ENCODE assay signal across 8 cellular contexts in the genomic region with DNA sequence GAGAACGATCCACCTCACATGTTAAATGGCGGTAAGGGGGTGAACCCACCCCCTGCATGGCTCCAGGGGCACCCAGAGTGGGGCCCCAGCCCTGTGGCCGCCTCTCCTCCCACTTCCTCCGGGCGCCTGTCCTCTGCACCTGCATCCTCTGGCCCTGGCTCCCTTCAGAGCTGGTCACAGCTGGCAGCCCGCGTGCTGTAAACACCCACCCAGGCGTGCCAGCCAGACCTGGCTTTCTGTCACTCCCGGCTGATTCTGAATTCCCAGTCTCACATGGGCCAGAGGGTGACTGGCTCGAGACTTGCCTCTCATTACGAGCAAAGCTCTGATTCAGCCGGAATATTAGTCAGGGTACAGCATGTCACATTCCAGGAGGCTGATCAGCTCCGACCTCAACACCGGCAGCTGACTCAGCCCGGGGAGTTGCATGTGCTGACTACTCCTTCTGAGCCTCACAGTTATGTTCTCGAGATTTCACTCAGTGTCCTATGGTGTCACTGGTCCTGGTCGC.
DNase-seq lines count a peak whose midpoint lies in the region; ATAC-seq and TF ChIP-seq lines count a peak whose summit lies in the region.

No MANE protein-coding gene starts in this region.

- H3K4me3 Mint-ChIP-seq in naive B cell: peak overlapping the region; percentile 76 to 93 (median 88)

- H3K27ac ChIP-seq in HCT116 (ENCODE audit: low read depth, low read length) (peak overlapping the region; percentile 25), thyroid gland (peak overlapping the region; percentile 97 to 100 (median 98))

- H3K27ac Mint-ChIP-seq in naive B cell: peak overlapping the region; percentile 98 to 99 (median 99)

- H3K27me3 Mint-ChIP-seq in naive B cell: no peaks in the 10 kb centered on the region

- H3K36me3 ChIP-seq in HCT116 (ENCODE audit: control insufficient read depth in 1 of 2, insufficient read depth in 2 of 2, low read length in 2 of 2): no peaks in the 10 kb centered on the region
- H3K36me3 ChIP-seq in thyroid gland: no peaks in the 10 kb centered on the region

- RAD21 ChIA-PET in HCT116 (lab: Charles Lee; ENCODE audit: low non-redundant PET in 1 of 2, low total read pairs in 2 of 2, uncharacterized antibody in 2 of 2, unreplicated experiment in 2 of 2): interaction anchor here in 1 of 2 experiments (0.6 kb wide), 1 partner anchor 136 kb away, joined by 3 read pairs; no protein-coding TSS in a partner anchor

- peaks cover 0 to 34% of the 10 kb centered on the region in 2 experiments; a peak in 1 of 4 replicates for H3K9me3 ChIP-seq in HCT116 (ENCODE audit: control insufficient read depth in 1 of 2, insufficient read depth in 1 of 2, low read depth in 1 of 2, low read length in 2 of 2)
- no peaks in the 10 kb centered on the region for H3K9me3 ChIP-seq in thyroid gland

- H3K27me3 ChIP-seq in HCT116 (ENCODE audit: insufficient read depth, low read length) (no peaks in the 10 kb centered on the region), thyroid gland (no peaks in the 10 kb centered on the region)

- 24 to 29% methylated on average over 7 to 8 of the region's 17 CpGs for WGBS in thyroid gland, 2 donors

- H3K9me2 ChIP-seq in HCT116 (ENCODE audit: insufficient read depth): no peaks in the 10 kb centered on the region

- no peaks in the 10 kb centered on the region for H3K79me2 ChIP-seq in HCT116 (ENCODE audit: insufficient read depth, low read length)

- POLR2A ChIA-PET in HCT116 (lab: Charles Lee): interaction anchor here (0.7 to 4.2 kb wide), 3 partner anchors 9 to 151 kb away, joined by 3 to 29 read pairs (median 4); a partner anchor contains a TSS

- peaks cover 28 to 39% of the 10 kb centered on the region in 2 experiments for H3K4me1 ChIP-seq in HCT116 (ENCODE audit: control insufficient read depth in 1 of 2, insufficient read depth in 2 of 2, low read length in 2 of 2)
- H3K4me1 ChIP-seq in thyroid gland: peaks cover 60 to 85% of the 10 kb centered on the region in 2 donors

- H3K4me1 Mint-ChIP-seq in naive B cell: peaks cover 66 to 96% (median 83%) of the 10 kb centered on the region in 3 donors

- peak overlapping the region; percentile 68 for H3K4me2 ChIP-seq in HCT116 (ENCODE audit: low read length)

- H3K36me3 Mint-ChIP-seq in naive B cell: peaks cover 8 to 10% of the 10 kb centered on the region in 2 donors

- peaks cover 0 to 24% (median 8%) of the 10 kb centered on the region in 7 donors for H3K9me3 Mint-ChIP-seq in naive B cell

- TF ChIP-seq CTCF in AG10803 (conservative IDR thresholded peaks at IDR 0.05; ENCODE audit: low read length) (no peak), HCT116 (IDR thresholded peaks at IDR 0.05 in 2 of 3, conservative IDR thresholded peaks at IDR 0.05 in 1 of 3; ENCODE audit: borderline replicate concordance in 1 of 3, insufficient read depth in 1 of 3, low read depth in 2 of 3, low read length in 2 of 3) (no peak), epithelial cell of esophagus (IDR thresholded peaks at IDR 0.05; ENCODE audit: insufficient read depth, low read depth, low read length, missing control alignments) (no peak), thyroid gland (IDR thresholded peaks at IDR 0.05) (no peak)

- H3K4me3 ChIP-seq in AG10803 (ENCODE audit: low read length): no peak overlapping the region
- no peak overlapping the region for H3K4me3 ChIP-seq in HCT116 (replicated peaks in 1 of 2; ENCODE audit: low read depth in 1 of 2, low read length in 2 of 2)
- no peak overlapping the region for H3K4me3 ChIP-seq in epithelial cell of esophagus (ENCODE audit: low read length)
- no peak overlapping the region for H3K4me3 ChIP-seq in thyroid gland (replicated peaks in 1 of 3)

- TF ChIP-seq POLR2A in HCT116 (IDR thresholded peaks at IDR 0.05; ENCODE audit: borderline replicate concordance, extremely low read depth, insufficient read depth, insufficient read length): no peak
- TF ChIP-seq POLR2A in thyroid gland (IDR thresholded peaks at IDR 0.05): peak in 1 of 2 donors; percentile 88

- peak overlapping the region; percentile 49 for H3K9ac ChIP-seq in HCT116 (ENCODE audit: low read length)

- ATAC-seq in HCT116 (peak; percentile 88), naive B cell (ENCODE audit: low read depth in 2 of 2) (peak; percentile 76 to 77)

- DNase-seq in AG10803 (ENCODE audit: low read depth): peak; percentile 97
- DNase-seq in HCT116 (ENCODE audit: low read depth, low spot score): peak; percentile 92
- DNase-seq in T1000 (lab: John Stamatoyannopoulos, UW): peak; percentile 93
- DNase-seq in epithelial cell of esophagus (ENCODE audit: low read depth): peak; percentile 100
- peak; percentile 89 for DNase-seq in naive B cell
- peak; percentile 99 for DNase-seq in thyroid gland
- DNase-seq in activated gamma-delta T cell (lab: John Stamatoyannopoulos, UW): no peak
- no peak for DNase-seq in NCI-H526 (lab: John Stamatoyannopoulos, UW)

- no peak for TF ChIP-seq RAD21 in HCT116 (IDR thresholded peaks at IDR 0.05; ENCODE audit: low read depth)

- no peak overlapping the region for H2AFZ ChIP-seq in HCT116 (ENCODE audit: low read depth, low read length, poor library complexity, severe bottlenecking)

- BruUV-seq in HCT116 (replicated peaks; lab: Mats Ljungman, UMichigan): no TSS peak

- intact Hi-C loops in HCT116 (cut with micrococcal nuclease): no loop called here
- intact Hi-C loops in thyroid gland (cut with DNase I): no loop called here

- no peaks in the 10 kb centered on the region for H4K20me1 ChIP-seq in HCT116 (ENCODE audit: insufficient read depth)

- CTCF ChIA-PET in HCT116 (lab: Charles Lee): interaction anchor here (0.9 to 1.3 kb wide), 6 partner anchors 9 to 21 kb away, joined by 3 to 8 read pairs (median 5); no protein-coding TSS in a partner anchor

TF ChIP-seq in HCT116, 20 proteins besides CTCF, POLR2A, EP300 and RAD21 (continues in another document):
- no peak for TF ChIP-seq ZFX (IDR thresholded peaks at IDR 0.05)
- TF ChIP-seq, protein P1, sequence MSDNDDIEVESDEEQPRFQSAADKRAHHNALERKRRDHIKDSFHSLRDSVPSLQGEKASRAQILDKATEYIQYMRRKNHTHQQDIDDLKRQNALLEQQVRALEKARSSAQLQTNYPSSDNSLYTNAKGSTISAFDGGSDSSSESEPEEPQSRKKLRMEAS (IDR thresholded peaks at IDR 0.05): peak; percentile 97
- TF ChIP-seq TCF7L2 (IDR thresholded peaks at IDR 0.05; ENCODE audit: borderline replicate concordance, extremely low read depth, insufficient read depth, insufficient read length): no peak
- peak; percentile 88 for TF ChIP-seq FOSL1 (IDR thresholded peaks at IDR 0.05; ENCODE audit: low read depth)
- no peak for TF ChIP-seq ELF1 (IDR thresholded peaks at IDR 0.05; ENCODE audit: borderline replicate concordance, low read depth)
- TF ChIP-seq EGR1 (IDR thresholded peaks at IDR 0.05; ENCODE audit: low read depth): no peak
- TF ChIP-seq, protein P2, sequence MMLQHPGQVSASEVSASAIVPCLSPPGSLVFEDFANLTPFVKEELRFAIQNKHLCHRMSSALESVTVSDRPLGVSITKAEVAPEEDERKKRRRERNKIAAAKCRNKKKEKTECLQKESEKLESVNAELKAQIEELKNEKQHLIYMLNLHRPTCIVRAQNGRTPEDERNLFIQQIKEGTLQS (IDR thresholded peaks at IDR 0.05): no peak
- TF ChIP-seq ZNF274 (IDR thresholded peaks at IDR 0.05; ENCODE audit: low read depth, low read length): no peak
- TF ChIP-seq CEBPB (IDR thresholded peaks at IDR 0.05; ENCODE audit: low read depth): no peak
- TF ChIP-seq SIN3A (IDR thresholded peaks at IDR 0.05; ENCODE audit: low read depth): peak; percentile 98
- peak; percentile 93 for TF ChIP-seq CBX3 (IDR thresholded peaks at IDR 0.05; ENCODE audit: low read depth)
- TF ChIP-seq JUND (IDR thresholded peaks at IDR 0.05): no peak; the same call in none of the 2 replicates
- no peak for TF ChIP-seq EZH2phosphoT487 (IDR thresholded peaks at IDR 0.05; ENCODE audit: borderline replicate concordance)
- no peak for TF ChIP-seq SRF (IDR thresholded peaks at IDR 0.05; ENCODE audit: low read depth)
- TF ChIP-seq, protein P3, sequence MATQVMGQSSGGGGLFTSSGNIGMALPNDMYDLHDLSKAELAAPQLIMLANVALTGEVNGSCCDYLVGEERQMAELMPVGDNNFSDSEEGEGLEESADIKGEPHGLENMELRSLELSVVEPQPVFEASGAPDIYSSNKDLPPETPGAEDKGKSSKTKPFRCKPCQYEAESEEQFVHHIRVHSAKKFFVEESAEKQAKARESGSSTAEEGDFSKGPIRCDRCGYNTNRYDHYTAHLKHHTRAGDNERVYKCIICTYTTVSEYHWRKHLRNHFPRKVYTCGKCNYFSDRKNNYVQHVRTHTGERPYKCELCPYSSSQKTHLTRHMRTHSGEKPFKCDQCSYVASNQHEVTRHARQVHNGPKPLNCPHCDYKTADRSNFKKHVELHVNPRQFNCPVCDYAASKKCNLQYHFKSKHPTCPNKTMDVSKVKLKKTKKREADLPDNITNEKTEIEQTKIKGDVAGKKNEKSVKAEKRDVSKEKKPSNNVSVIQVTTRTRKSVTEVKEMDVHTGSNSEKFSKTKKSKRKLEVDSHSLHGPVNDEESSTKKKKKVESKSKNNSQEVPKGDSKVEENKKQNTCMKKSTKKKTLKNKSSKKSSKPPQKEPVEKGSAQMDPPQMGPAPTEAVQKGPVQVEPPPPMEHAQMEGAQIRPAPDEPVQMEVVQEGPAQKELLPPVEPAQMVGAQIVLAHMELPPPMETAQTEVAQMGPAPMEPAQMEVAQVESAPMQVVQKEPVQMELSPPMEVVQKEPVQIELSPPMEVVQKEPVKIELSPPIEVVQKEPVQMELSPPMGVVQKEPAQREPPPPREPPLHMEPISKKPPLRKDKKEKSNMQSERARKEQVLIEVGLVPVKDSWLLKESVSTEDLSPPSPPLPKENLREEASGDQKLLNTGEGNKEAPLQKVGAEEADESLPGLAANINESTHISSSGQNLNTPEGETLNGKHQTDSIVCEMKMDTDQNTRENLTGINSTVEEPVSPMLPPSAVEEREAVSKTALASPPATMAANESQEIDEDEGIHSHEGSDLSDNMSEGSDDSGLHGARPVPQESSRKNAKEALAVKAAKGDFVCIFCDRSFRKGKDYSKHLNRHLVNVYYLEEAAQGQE (IDR thresholded peaks at IDR 0.05; ENCODE audit: low read depth): no peak
- peak; percentile 84 for TF ChIP-seq SP1 (IDR thresholded peaks at IDR 0.05; ENCODE audit: low read depth)

Comparison
In these comparisons a context has a peak if more than half of its experiments do, and no peak if none do; other contexts are left out.
1. DNase-seq: peak in AG10803 (single experiment), HCT116 (single experiment), T1000 (single experiment), epithelial cell of esophagus (single experiment), naive B cell (single experiment) and thyroid gland (2 of 2); none in activated gamma-delta T cell (single experiment) and NCI-H526 (0 of 2).